Comparison of ENCODE assay signal across 8 cellular contexts in the genomic region with DNA sequence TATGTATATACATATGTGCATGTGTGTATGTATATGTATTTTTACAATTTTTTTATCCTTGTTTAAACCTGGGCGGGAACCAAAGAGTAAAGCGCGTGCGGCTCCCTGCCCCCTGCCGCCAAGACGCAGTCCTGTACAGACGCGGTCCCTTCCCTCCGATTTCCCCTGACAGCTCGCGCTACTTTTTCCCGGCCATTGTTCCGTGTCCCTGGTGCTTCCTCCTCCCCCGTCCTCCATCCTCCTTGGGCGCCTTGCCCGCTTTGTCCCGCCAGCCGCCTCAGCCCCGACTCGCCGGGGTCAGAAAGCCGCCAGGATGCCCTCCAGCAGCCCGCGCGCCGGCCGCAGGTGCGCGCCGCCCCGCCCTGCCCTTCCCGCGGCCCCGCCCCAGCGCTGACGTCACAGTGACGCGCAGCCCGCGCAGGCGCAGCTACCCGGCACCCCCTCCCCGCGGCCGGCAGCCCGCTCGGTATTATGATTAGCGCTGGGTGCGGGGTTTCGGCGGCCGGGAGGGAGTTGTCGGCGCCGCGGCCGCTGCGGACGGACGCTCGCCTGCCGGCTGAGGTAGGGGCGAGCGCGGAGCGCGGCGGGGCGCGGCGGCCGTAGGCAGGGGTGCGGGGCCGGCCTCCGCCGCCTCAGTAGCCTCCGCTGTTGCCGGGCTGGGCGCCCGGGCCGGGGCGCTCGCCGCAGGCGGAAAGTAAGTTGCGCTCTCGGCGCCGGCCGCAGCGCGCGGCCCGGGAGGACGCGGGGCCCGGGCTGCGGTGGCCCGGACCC. TPM values are rescaled to one million over a fixed set of nuclear protein-coding genes. Genes with fewer than 3 reads are reported as not detected.
DNase-seq lines count a peak whose midpoint lies in the region; ATAC-seq and TF ChIP-seq lines count a peak whose summit lies in the region.

A gene with protein sequence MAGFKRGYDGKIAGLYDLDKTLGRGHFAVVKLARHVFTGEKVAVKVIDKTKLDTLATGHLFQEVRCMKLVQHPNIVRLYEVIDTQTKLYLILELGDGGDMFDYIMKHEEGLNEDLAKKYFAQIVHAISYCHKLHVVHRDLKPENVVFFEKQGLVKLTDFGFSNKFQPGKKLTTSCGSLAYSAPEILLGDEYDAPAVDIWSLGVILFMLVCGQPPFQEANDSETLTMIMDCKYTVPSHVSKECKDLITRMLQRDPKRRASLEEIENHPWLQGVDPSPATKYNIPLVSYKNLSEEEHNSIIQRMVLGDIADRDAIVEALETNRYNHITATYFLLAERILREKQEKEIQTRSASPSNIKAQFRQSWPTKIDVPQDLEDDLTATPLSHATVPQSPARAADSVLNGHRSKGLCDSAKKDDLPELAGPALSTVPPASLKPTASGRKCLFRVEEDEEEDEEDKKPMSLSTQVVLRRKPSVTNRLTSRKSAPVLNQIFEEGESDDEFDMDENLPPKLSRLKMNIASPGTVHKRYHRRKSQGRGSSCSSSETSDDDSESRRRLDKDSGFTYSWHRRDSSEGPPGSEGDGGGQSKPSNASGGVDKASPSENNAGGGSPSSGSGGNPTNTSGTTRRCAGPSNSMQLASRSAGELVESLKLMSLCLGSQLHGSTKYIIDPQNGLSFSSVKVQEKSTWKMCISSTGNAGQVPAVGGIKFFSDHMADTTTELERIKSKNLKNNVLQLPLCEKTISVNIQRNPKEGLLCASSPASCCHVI (plus strand): TSS at position 426 of the 771 bp plus-strand sequence. CDS start 16,664 bp downstream, outside the sequence.

- no peaks in the 10 kb centered on the region for H3K27me3 ChIP-seq in kidney epithelial cell (ENCODE audit: control insufficient read depth, insufficient read depth, low read length)

- peak; percentile 40 for TF ChIP-seq CTCF in kidney epithelial cell (IDR thresholded peaks at IDR 0.05; ENCODE audit: insufficient read depth, low read length, poor library complexity, severe bottlenecking)

- ATAC-seq in GM18498 (IDR thresholded peaks at IDR 0.05; ENCODE audit: unreplicated experiment) (peak; percentile 92), HG02943 (IDR thresholded peaks at IDR 0.05; ENCODE audit: low read depth, unreplicated experiment) (peak; percentile 78)

- peak within 1 kb of the TSS; percentile 54 for H3K4me3 ChIP-seq in kidney epithelial cell (ENCODE audit: low read depth, low read length)

- peak; percentile 40 for DNase-seq in A172 (ENCODE audit: low spot score)
- peak; percentile 46 for DNase-seq in NCI-H2171 (lab: John Stamatoyannopoulos, UW)
- peak; percentile 98 for DNase-seq in activated CD4-positive, CD25-positive, alpha-beta regulatory T cell treated with anti-CD3 and anti-CD28 coated beads, Interleukin-2, amount 50 U/mL, for 72 hours
- DNase-seq in cerebellum (ENCODE audit: low spot score): peak; percentile 95
- DNase-seq in kidney epithelial cell (ENCODE audit: low read depth): peak; percentile 12
- DNase-seq in stimulated activated CD4-positive, alpha-beta T cell treated with anti-CD3 and anti-CD28 coated beads, Interleukin-15, amount 100 ng/mL, for 48 hours (ENCODE audit: low read depth in 2 of 2): peak; percentile 77 to 85

- no peaks in the 10 kb centered on the region for H3K36me3 ChIP-seq in kidney epithelial cell (ENCODE audit: control insufficient read depth, insufficient read depth, low read length)

RNA-seq across cellular contexts. Expression of the gene that starts here (rescaled TPM):
- 11.6 and 16.5 TPM in 2 replicates for total RNA-seq in A172 (2014; rRNA removed; shearing (Covaris generic))
- total RNA-seq in cerebellum (60.6 TPM), kidney epithelial cell (24.0 and 25.0 TPM in 2 replicates)

Comparison
In these comparisons a context has a peak if more than half of its experiments do, and no peak if none do; other contexts are left out.
1. Peak in every context shown above with its lines: DNase-seq, ATAC-seq and H3K4me3 ChIP-seq.
2. DNase-seq: peak in every context shown above with its lines; median percentile 98 in activated CD4-positive, CD25-positive, alpha-beta regulatory T cell treated with anti-CD3 and anti-CD28 coated beads, Interleukin-2, amount 50 U/mL, for 72 hours; 95 in cerebellum; 81 in stimulated activated CD4-positive, alpha-beta T cell treated with anti-CD3 and anti-CD28 coated beads, Interleukin-15, amount 100 ng/mL, for 48 hours; 46 in NCI-H2171; 40 in A172; 12 in kidney epithelial cell.